Comparison of ENCODE assay signal across 8 cellular contexts in the genomic region with DNA sequence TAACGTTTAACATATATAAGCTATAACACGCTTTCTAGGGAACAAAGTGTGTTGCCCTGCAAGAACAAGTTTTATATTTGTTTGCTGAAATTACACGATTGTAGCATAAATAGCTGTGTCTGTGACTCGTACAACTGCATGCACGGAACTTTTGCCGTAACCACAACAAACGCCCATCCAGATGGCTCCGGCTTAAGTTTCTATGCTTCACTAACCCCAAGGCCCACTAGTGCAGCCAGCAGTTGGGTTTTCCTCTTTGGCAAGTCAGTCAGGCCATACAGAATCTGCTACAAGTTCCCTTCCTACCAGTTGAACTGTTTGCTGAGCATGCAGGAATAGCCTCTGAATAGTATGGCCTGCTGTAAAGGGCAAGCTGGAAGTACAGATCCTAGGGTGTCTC. TPM values are rescaled to one million over a fixed set of nuclear protein-coding genes. Genes with fewer than 3 reads are reported as not detected.
DNase-seq lines count a peak whose midpoint lies in the region; ATAC-seq lines count a peak whose summit lies in the region.

No MANE protein-coding gene starts in this region.

- intact Hi-C loops in sciatic nerve (cut with DNase I), result no loop called here

- H3K27ac ChIP-seq in caudate nucleus (ENCODE audit: low read depth, low read length), result peak overlapping the region; percentile 20

- ATAC-seq in GM19395 (IDR thresholded peaks at IDR 0.05; ENCODE audit: unreplicated experiment) (peak; percentile 58), HG03432 (IDR thresholded peaks at IDR 0.05; ENCODE audit: unreplicated experiment) (peak; percentile 75), sciatic nerve (peak; percentile 69), GM18868 (IDR thresholded peaks at IDR 0.05; ENCODE audit: unreplicated experiment) (no peak)

- DNase-seq in caudate nucleus (lab: John Stamatoyannopoulos, UW) (no peak), sciatic nerve (ENCODE audit: low spot score) (no peak), GM19238 (ENCODE audit: insufficient read length, low spot score) (no peak), globus pallidus (ENCODE audit: low spot score) (no peak)
- DNase-seq in activated CD4-positive, alpha-beta T cell treated with anti-CD3 and anti-CD28 coated beads for 1 hour, result no peak

RNA-seq across cellular contexts. Expression of a gene that starts 12.1 kb away (rescaled TPM):
- total RNA-seq in sciatic nerve, result 28.8 TPM
